In genomic region chr22:19723990-19724827, GRCh38 we compare ENCODE assay signal across 8 cellular contexts. TPM values are rescaled to one million over a fixed set of nuclear protein-coding genes. Genes with fewer than 3 reads are reported as not detected.
DNase-seq lines count a peak whose midpoint lies in the region; ATAC-seq and TF ChIP-seq lines count a peak whose summit lies in the region.

No MANE protein-coding gene starts in this region.

- peaks cover 0 to 35% (median 17%) of the 10 kb centered on the region in 11 experiments; a peak in 9 of 22 replicates for H3K36me3 ChIP-seq in BLaER1 treated with 17β-estradiol and CSF1 and Interleukin-3, amounts not matched to agents 10 nM and 100 nM
- H3K36me3 ChIP-seq in mesenchymal stem cell (ENCODE audit: control insufficient read depth in 1 of 2, insufficient read depth in 2 of 2, low read depth in 1 of 2, low read length in 2 of 2) = peaks cover 0 to 25% of the 10 kb centered on the region in 2 experiments

- H3K23ac ChIP-seq in mesenchymal stem cell (ENCODE audit: low read length in 2 of 2) = peak overlapping the region in 1 of 2 experiments; percentile 84

- H2AK5ac ChIP-seq in mesenchymal stem cell (ENCODE audit: low read length, severe bottlenecking) = no peak overlapping the region

- no peak overlapping the region for H3K14ac ChIP-seq in mesenchymal stem cell (ENCODE audit: low read length in 2 of 2)

- ATAC-seq in GM21529 (IDR thresholded peaks at IDR 0.05; ENCODE audit: unreplicated experiment) (no peak), HG03045 (IDR thresholded peaks at IDR 0.05; ENCODE audit: unreplicated experiment) (no peak)

- H3K27me3 ChIP-seq in BLaER1 treated with 17β-estradiol and CSF1 and Interleukin-3, amounts not matched to agents 10 nM and 100 nM = peaks cover 40 to 78% (median 58%) of the 10 kb centered on the region in 11 experiments
- H3K27me3 ChIP-seq in mesenchymal stem cell (ENCODE audit: control insufficient read depth in 1 of 2, insufficient read depth in 1 of 2, low read length in 2 of 2) = peaks cover 22 to 64% of the 10 kb centered on the region in 2 experiments

- H2BK12ac ChIP-seq in mesenchymal stem cell (ENCODE audit: low read length in 2 of 2) = no peak overlapping the region

- peak overlapping the region in 6 of 10 experiments; percentile 7 to 51 (median 35); a peak in 9 of 20 replicates for H3K4me3 ChIP-seq in BLaER1 treated with 17β-estradiol and CSF1 and Interleukin-3, amounts not matched to agents 10 nM and 100 nM
- no peak overlapping the region for H3K4me3 ChIP-seq in LNCaP clone FGC (ENCODE audit: low read depth, low read length)
- H3K4me3 ChIP-seq in astrocyte of the cerebellum (ENCODE audit: low read depth, low read length) = peak overlapping the region; percentile 3
- peak overlapping the region in 1 of 2 experiments; percentile 45 for H3K4me3 ChIP-seq in mesenchymal stem cell (ENCODE audit: insufficient read depth in 1 of 2, low read depth in 1 of 2, low read length in 2 of 2)

- WGBS in mesenchymal stem cell = 6% methylated on average over 80 of the region's 88 CpGs

- no peak overlapping the region for H2BK15ac ChIP-seq in mesenchymal stem cell (ENCODE audit: low read depth, poor library complexity, severe bottlenecking)

- peaks cover 16 to 43% (median 24%) of the 10 kb centered on the region in 10 experiments; a peak in 18 of 20 replicates for H3K4me1 ChIP-seq in BLaER1 treated with 17β-estradiol and CSF1 and Interleukin-3, amounts not matched to agents 10 nM and 100 nM
- H3K4me1 ChIP-seq in mesenchymal stem cell (ENCODE audit: control insufficient read depth, insufficient read depth, low read depth, low read length) = peaks cover 29% of the 10 kb centered on the region

- H3K4ac ChIP-seq in mesenchymal stem cell (ENCODE audit: low read depth in 1 of 2, low read length in 2 of 2) = no peak overlapping the region

- peak; percentile 33 for TF ChIP-seq CTCF in LNCaP clone FGC (IDR thresholded peaks at IDR 0.05; ENCODE audit: control insufficient read depth, extremely low read depth, insufficient read depth)
- TF ChIP-seq CTCF in astrocyte of the cerebellum (IDR thresholded peaks at IDR 0.05; ENCODE audit: low read depth, low read length, missing control alignments) = no peak

- H3K4me2 ChIP-seq in BLaER1 treated with 17β-estradiol and CSF1 and Interleukin-3, amounts not matched to agents 10 nM and 100 nM = peak overlapping the region; percentile 53 to 85 (median 74)
- H3K4me2 ChIP-seq in mesenchymal stem cell (ENCODE audit: low read length, poor library complexity, severe bottlenecking) = peak overlapping the region; percentile 78

- H2BK5ac ChIP-seq in mesenchymal stem cell (ENCODE audit: low read depth, low read length, poor library complexity, severe bottlenecking) = no peak overlapping the region

- no peak overlapping the region for H3K18ac ChIP-seq in mesenchymal stem cell (ENCODE audit: low read depth in 1 of 2, low read length in 2 of 2)

- no peak overlapping the region for H2BK120ac ChIP-seq in mesenchymal stem cell (ENCODE audit: low read depth, low read length)

- no peaks in the 10 kb centered on the region for H3K79me1 ChIP-seq in mesenchymal stem cell (replicated peaks; ENCODE audit: low read length, poor library complexity, severe bottlenecking)

- H3K27ac ChIP-seq in BLaER1 treated with 17β-estradiol and CSF1 and Interleukin-3, amounts not matched to agents 10 nM and 100 nM = no peak overlapping the region
- H3K27ac ChIP-seq in mesenchymal stem cell (ENCODE audit: low read length, poor library complexity, severe bottlenecking) = no peak overlapping the region

- no peak overlapping the region for H4K8ac ChIP-seq in mesenchymal stem cell (ENCODE audit: low read length)

- H3K9me3 ChIP-seq in BLaER1 treated with 17β-estradiol and CSF1 and Interleukin-3, amounts not matched to agents 10 nM and 100 nM (replicated peaks in 1 of 11) = no peaks in the 10 kb centered on the region
- H3K9me3 ChIP-seq in mesenchymal stem cell (ENCODE audit: control insufficient read depth, low read length) = no peaks in the 10 kb centered on the region

- no peak overlapping the region for H2AFZ ChIP-seq in mesenchymal stem cell (ENCODE audit: low read depth, low read length)

- no peak for DNase-seq in LNCaP clone FGC (ENCODE audit: low read depth)
- no peak for DNase-seq in astrocyte of the cerebellum (ENCODE audit: low read depth)
- DNase-seq in mesenchymal stem cell = peak; percentile 46
- no peak for DNase-seq in NCI-H2107 (lab: John Stamatoyannopoulos, UW)
- DNase-seq in SW480 (ENCODE audit: low spot score) = no peak

- peaks cover 0 to 73% (median 53%) of the 10 kb centered on the region in 11 experiments; a peak in 18 of 22 replicates for H4K20me1 ChIP-seq in BLaER1 treated with 17β-estradiol and CSF1 and Interleukin-3, amounts not matched to agents 10 nM and 100 nM

- H4K91ac ChIP-seq in mesenchymal stem cell (ENCODE audit: low read length) = no peak overlapping the region

- in situ Hi-C loops in astrocyte of the cerebellum (cut with HindIII; ENCODE audit: low sequenced_read_pairs) = no loop called here

- 0 out of 22 replicates have a peak overlapping the region, but pooled peaks of 2 of the 11 experiments have one; percentile 0 to 3 for H3K9ac ChIP-seq in BLaER1 treated with 17β-estradiol and CSF1 and Interleukin-3, amounts not matched to agents 10 nM and 100 nM
- no peak overlapping the region for H3K9ac ChIP-seq in mesenchymal stem cell (ENCODE audit: low read length)

RNA-seq across cellular contexts. Expression of gene GP1BB, which starts 0.9 kb away (rescaled TPM):
- 1.0 TPM for polyA plus RNA-seq in mesenchymal stem cell (2013, experiment 1 of 2)
- 1.2 TPM for polyA plus RNA-seq in mesenchymal stem cell (2013, experiment 2 of 2)

RNA-seq across cellular contexts. Expression of gene SEPTIN5, which starts 9.9 kb away (rescaled TPM):
- 5.7 TPM for polyA plus RNA-seq in mesenchymal stem cell (2013, experiment 1 of 2)
- 6.2 TPM for polyA plus RNA-seq in mesenchymal stem cell (2013, experiment 2 of 2)

RNA-seq across cellular contexts. Expression of gene TBX1, which starts 36.4 kb away (rescaled TPM):
- 2.4 TPM for polyA plus RNA-seq in mesenchymal stem cell (2013, experiment 1 of 2)
- polyA plus RNA-seq in mesenchymal stem cell (2013, experiment 2 of 2) = 2.5 TPM
